8 cellular contexts compared by ENCODE assay signal in the genomic region with DNA sequence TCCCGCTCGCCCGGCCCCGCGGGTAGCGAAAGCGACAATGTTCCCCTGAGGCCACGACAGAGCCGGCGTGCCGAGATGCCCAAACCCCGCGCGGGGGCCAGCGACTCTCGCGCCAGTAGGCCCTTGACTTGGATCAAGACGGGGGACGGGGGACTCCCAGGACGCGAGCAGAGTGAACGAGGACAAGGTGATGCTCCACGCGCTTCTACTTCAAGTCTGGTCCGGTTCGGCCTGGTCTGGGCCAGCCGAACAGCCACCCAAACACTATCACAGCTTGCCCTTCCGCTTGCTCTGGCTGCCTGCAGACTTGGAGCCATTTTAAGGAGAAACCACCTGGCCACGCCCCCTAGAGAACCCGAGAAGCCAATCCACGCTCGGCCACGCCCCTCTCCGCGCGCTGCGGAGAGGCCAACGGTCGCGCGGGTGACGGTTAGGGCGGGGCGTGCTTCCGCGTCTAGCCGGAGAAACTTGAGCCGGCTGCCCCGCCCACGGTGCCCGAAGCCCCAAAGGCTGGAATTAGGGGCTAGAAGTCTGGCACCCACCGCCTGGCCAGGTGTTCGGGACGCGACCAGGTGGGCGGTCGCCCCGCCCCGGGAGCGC. TPM values are rescaled to one million over a fixed set of nuclear protein-coding genes. Genes with fewer than 3 reads are reported as not detected.
DNase-seq lines count a peak whose midpoint lies in the region; ATAC-seq and TF ChIP-seq lines count a peak whose summit lies in the region.

No MANE protein-coding gene starts in this region.

- H3K27ac ChIP-seq in VCaP: peak overlapping the region; percentile 99
- H3K27ac ChIP-seq in breast epithelium: peak overlapping the region; percentile 100
- H3K27ac ChIP-seq in iPS-20b (ENCODE audit: low read length): peak overlapping the region; percentile 92
- peak overlapping the region; percentile 92 to 100 (median 99) for H3K27ac ChIP-seq in skin epidermis

- H3K27me3 ChIP-seq in breast epithelium: no peaks in the 10 kb centered on the region
- H3K27me3 ChIP-seq in iPS-20b (ENCODE audit: insufficient read depth, low read length): no peaks in the 10 kb centered on the region

- peak overlapping the region; percentile 94 for H3K4me3 ChIP-seq in AG04449 (ENCODE audit: low read depth, low read length)
- peak overlapping the region; percentile 96 to 99 (median 98) for H3K4me3 ChIP-seq in breast epithelium
- peak overlapping the region; percentile 98 for H3K4me3 ChIP-seq in iPS-20b (ENCODE audit: low read length)
- H3K4me3 ChIP-seq in skin epidermis: peak overlapping the region; percentile 76 to 97 (median 82)

- CTCF ChIA-PET in AG04449 (lab: Yijun Ruan, JAX): interaction anchor here (0.9 to 9.8 kb wide), 19 partner anchors 8 to 174 kb away, joined by 3 to 95 read pairs (median 6); a partner anchor contains a TSS

- POLR2A ChIA-PET in AG04449 (lab: Yijun Ruan, JAX): interaction anchor here (0.6 to 3.4 kb wide), 18 partner anchors 8 to 428 kb away, joined by 3 to 70 read pairs (median 4); a partner anchor contains a TSS

- H3K36me3 ChIP-seq in breast epithelium: peaks cover 4% of the 10 kb centered on the region
- H3K36me3 ChIP-seq in iPS-20b (ENCODE audit: insufficient read depth, low read depth, low read length): peaks cover 41% of the 10 kb centered on the region

- H3K9me3 ChIP-seq in breast epithelium (no peaks in the 10 kb centered on the region), iPS-20b (ENCODE audit: insufficient read depth, low read depth, low read length) (no peaks in the 10 kb centered on the region)

- TF ChIP-seq POLR2A in breast epithelium (IDR thresholded peaks at IDR 0.05): peak; percentile 99

- no peak for TF ChIP-seq CTCF in AG04449 (IDR thresholded peaks at IDR 0.05; ENCODE audit: insufficient read depth, low read length, missing control alignments)
- 0 out of 2 replicates have a peak, but pooled peaks have one; percentile 5 for TF ChIP-seq CTCF in VCaP (conservative IDR thresholded peaks at IDR 0.05)
- TF ChIP-seq CTCF in breast epithelium (IDR thresholded peaks at IDR 0.05): no peak

- intact Hi-C loops in breast epithelium (cut with DNase I; ENCODE audit: low total_unique reads): no loop called here

- peak overlapping the region; percentile 94 for H3K9ac ChIP-seq in iPS-20b (ENCODE audit: low read depth, low read length)

- H3K4me1 ChIP-seq in breast epithelium: peaks cover 16 to 17% of the 10 kb centered on the region in 2 donors
- no peaks in the 10 kb centered on the region; the same call in 1 of the 2 replicates for H3K4me1 ChIP-seq in iPS-20b (ENCODE audit: insufficient read depth, low read length)

- ATAC-seq in GM18873 (IDR thresholded peaks at IDR 0.05; ENCODE audit: low FRiP score, unreplicated experiment) (peak; percentile 44), HG03135 (IDR thresholded peaks at IDR 0.05; ENCODE audit: unreplicated experiment) (peak; percentile 41)

- DNase-seq in AG04449 (ENCODE audit: low read depth, low spot score) (peak; percentile 65), NCI-H2196 (lab: John Stamatoyannopoulos, UW; ENCODE audit: unreplicated experiment) (peak; percentile 94), breast epithelium (ENCODE audit: low spot score in 2 of 2) (peak; percentile 99)

RNA-seq across cellular contexts. Expression of a gene that starts 0.6 kb away (rescaled TPM):
- 100 to 1,000 TPM; 151 to 171 (median 164) TPM for total RNA-seq in breast epithelium

RNA-seq across cellular contexts. Expression of a gene that starts 2.9 kb away (rescaled TPM):
- 10 to 100 TPM; 27.5 to 48.4 (median 37.7) TPM for total RNA-seq in breast epithelium

RNA-seq across cellular contexts. Expression of a gene that starts 7.9 kb away (rescaled TPM):
- total RNA-seq in breast epithelium: 100 to 1,000 TPM; 123 to 216 (median 178) TPM

RNA-seq across cellular contexts. Expression of a gene that starts 14.1 kb away (rescaled TPM):
- 100 to 1,000 TPM in 2 of 3 donors, 10 to 100 TPM in 1; 57.9 to 143 (median 135) TPM for total RNA-seq in breast epithelium

RNA-seq across cellular contexts. Expression of a gene that starts 31.3 kb away (rescaled TPM):
- 10 to 100 TPM; 29.9 to 59.7 (median 58.7) TPM for total RNA-seq in breast epithelium

Comparison
In these comparisons a context has a peak if more than half of its experiments do, and no peak if none do; other contexts are left out.
1. Peak in every context shown above with its lines: DNase-seq, ATAC-seq, H3K4me3 ChIP-seq and H3K27ac ChIP-seq.